Comparison of ENCODE assay signal across 25 cellular contexts in the genomic region with DNA sequence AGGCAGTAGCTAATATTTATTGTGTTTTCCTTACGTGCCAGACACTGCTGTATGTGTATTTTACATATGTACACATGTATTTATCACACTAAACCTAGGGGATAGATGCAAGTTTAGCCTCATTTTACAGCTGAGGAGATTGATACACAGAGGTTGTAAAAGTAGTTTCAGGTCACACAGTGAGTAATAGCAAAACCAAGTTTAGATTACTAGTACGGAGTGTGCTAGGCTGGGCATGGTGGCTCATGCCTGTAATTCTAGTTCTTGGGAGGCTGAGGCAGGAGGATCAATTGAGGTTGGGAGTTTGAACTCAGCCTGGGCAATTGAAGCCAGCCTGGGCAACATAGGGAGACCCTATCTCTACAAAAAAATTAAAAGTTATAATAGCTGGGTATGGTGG.
"Had no signal": no experiment of that assay in that cellular context is flagged by ENCODE, and none has a peak within 500 bp of the region (broad histone marks: within the 10 kb centered on the region; RNA-seq: fewer than 3 reads in every experiment).

No MANE protein-coding gene starts in this region.

- H3K36me3 ChIP-seq: MG63, Peyer's patch, SJCRH30 had no signal

- H3K4me3 ChIP-seq: MG63, PC-9, Peyer's patch, SJCRH30 had no signal

- H3K4me1 ChIP-seq: Peyer's patch, SJCRH30 had no signal

- H3K9me3 ChIP-seq: MG63, Peyer's patch, SJCRH30 had no signal

- H3K4me2 ChIP-seq: PC-9 had no signal

- DNase-seq: IMR-90, Karpas-422, KG1, MG63, NCI-H1092, NCI-H1105 treated with DMSO at 0.1 percent for 48 hours, NCI-H1417 treated with DMSO at 0.1 percent for 48 hours, NCI-H146, NCI-H1694 treated with DMSO at 0.1 percent for 48 hours, NCI-H1930, NCI-H2081, NCI-H2107, NCI-H2227 treated with DMSO at 0.1 percent for 48 hours, NCI-H524 treated with DMSO at 0.1 percent for 48 hours, NCI-H69, NCI-H774, PC-9, Peyer's patch, SHP77 treated with DMSO at 0.1 percent for 48 hours, SJCRH30, T-helper 1 cell, T-helper 2 cell had no signal

- H3K27ac ChIP-seq: PC-9, Peyer's patch, SJCRH30 had no signal

- ATAC-seq: HepG2, Right ventricle myocardium inferior, SK-N-SH treated with all-trans-retinoic acid at 6 μM for 48 hours had no signal

- H2AFZ ChIP-seq: PC-9 had no signal
